ENCODE assay signal across 20 cellular contexts in the genomic region with DNA sequence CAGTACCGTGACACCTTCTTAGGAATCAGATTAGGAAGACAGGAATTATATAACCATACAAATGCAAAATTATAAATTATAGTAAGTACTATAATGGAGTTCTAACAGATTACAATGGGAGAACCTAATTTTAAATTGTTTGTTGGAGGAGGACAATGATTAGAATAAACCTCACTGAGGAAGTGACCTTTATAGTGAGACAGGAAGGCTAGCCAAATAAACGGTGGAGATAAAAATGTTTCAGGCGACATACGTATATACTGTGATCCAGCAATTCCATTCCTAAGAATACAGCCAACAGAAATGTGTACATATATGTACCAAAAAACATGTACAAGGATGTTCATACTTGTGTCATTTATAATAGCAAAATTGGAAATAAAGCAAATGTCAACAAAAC.
"Had no signal": no experiment of that assay in that cellular context is flagged by ENCODE, and none has a peak within 500 bp of the region (broad histone marks: within the 10 kb centered on the region; RNA-seq: fewer than 3 reads in every experiment).

No MANE protein-coding gene starts in this region.

- DNase-seq: activated CD4-positive, CD25-positive, alpha-beta regulatory T cell treated with anti-CD3 and anti-CD28 coated beads, Interleukin-2, amount 50 U/mL, for 72 hours; activated CD8-positive, alpha-beta memory T cell treated with anti-CD3 and anti-CD28 coated beads, Interleukin-2, amount 50 U/mL, for 4 hours; activated gamma-delta T cell; activated naive CD4-positive, alpha-beta T cell treated with anti-CD3 and anti-CD28 coated beads, Interleukin-2, amount 50 U/mL, for 16 hours; activated T-cell treated with anti-CD3 and anti-CD28 coated beads, Interleukin-2, amount 50 U/mL, for 1 hour; central memory CD4-positive, alpha-beta T cell; effector CD4-positive, alpha-beta T cell; esophagus squamous epithelium; foreskin melanocyte; kidney glomerular epithelial cell; lower lobe of right lung; mesendoderm; right lobe of liver; stimulated activated CD4-positive, alpha-beta T cell treated with anti-CD3 and anti-CD28 coated beads, Interleukin-2, amount 100 ng/mL, for 48 hours; stimulated activated naive CD4-positive, alpha-beta T cell treated with Interleukin-2 at 50 U/mL for 16 hours had no signal

- H3K9me3 ChIP-seq: breast epithelium, esophagus squamous epithelium, lower lobe of right lung, mucosa of descending colon, right lobe of liver had no signal

- H3K27me3 ChIP-seq: breast epithelium, esophagus squamous epithelium, right lobe of liver, tibial nerve had no signal

- H3K4me3 ChIP-seq: breast epithelium, esophagus squamous epithelium, lower lobe of right lung, mucosa of descending colon, right lobe of liver, tibial nerve had no signal

- H3K27ac ChIP-seq: breast epithelium, epithelial cell of prostate, esophagus squamous epithelium, lower lobe of right lung, right lobe of liver, tibial nerve had no signal

- H3K36me3 ChIP-seq: breast epithelium, esophagus squamous epithelium, lower lobe of right lung, right lobe of liver had no signal

- H3K4me1 ChIP-seq: breast epithelium, esophagus squamous epithelium, right lobe of liver, tibial nerve had no signal

- ATAC-seq: left lobe of liver, lower lobe of right lung, right lobe of liver had no signal
